Comparison of ENCODE assay signal across 26 cellular contexts in the genomic region with DNA sequence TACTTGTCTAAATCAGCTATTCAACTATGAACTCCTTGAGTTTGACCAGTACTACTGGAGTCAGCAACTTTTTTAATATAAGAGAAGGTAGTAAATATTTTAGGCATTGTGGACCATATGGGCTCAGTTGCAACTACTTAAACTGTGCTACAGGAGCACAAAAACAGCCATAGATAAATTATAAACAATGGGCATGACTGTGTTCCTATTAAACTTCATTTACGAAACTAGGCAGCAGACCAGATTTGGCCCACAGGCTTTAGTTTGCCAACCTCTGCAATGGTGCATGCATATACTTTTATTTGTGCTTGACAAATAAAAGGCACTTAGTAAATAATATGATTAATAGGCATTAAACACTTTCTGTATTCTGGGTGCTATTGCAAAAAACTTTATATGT.
"Had no signal": no experiment of that assay in that cellular context is flagged by ENCODE, and none has a peak within 500 bp of the region (broad histone marks: within the 10 kb centered on the region; RNA-seq: fewer than 3 reads in every experiment).

No MANE protein-coding gene starts in this region.

- DNase-seq: colonic mucosa; effector CD8-positive, alpha-beta T cell; endodermal cell; foreskin fibroblast; heart left ventricle; hippocampal formation; islet precursor cell; kidney glomerular epithelial cell; left colon; natural killer cell; pancreas; right lobe of liver; small intestine; stimulated activated CD4-positive, alpha-beta T cell treated with anti-CD3 and anti-CD28 coated beads, Interleukin-15, amount 100 ng/mL, for 24 hours; stimulated activated CD4-positive, alpha-beta T cell treated with anti-CD3 and anti-CD28 coated beads, Interleukin-2, amount 100 ng/mL, for 48 hours; stimulated activated CD8-positive, alpha-beta memory T cell treated with anti-CD3 and anti-CD28 coated beads, Interleukin-4, amount 100 ng/mL, for 48 hours; stimulated activated naive CD4-positive, alpha-beta T cell; stimulated activated naive CD8-positive, alpha-beta T cell treated with anti-CD3 and anti-CD28 coated beads, Interleukin-15, amount 100 ng/mL, for 72 hours; thyroid gland; trophoblast cell had no signal

- H3K4me1 ChIP-seq: colonic mucosa had no signal

- H3K4me3 ChIP-seq: colonic mucosa, gastroesophageal sphincter, heart left ventricle, lung, pancreas, right lobe of liver, thyroid gland, vagina had no signal

- H3K27ac ChIP-seq: colonic mucosa, epithelial cell of prostate, gastroesophageal sphincter, neutrophil, pancreas, right lobe of liver, thyroid gland, vagina had no signal

- H3K27me3 ChIP-seq: colonic mucosa, gastroesophageal sphincter, heart left ventricle, neutrophil, pancreas, right lobe of liver, thyroid gland, vagina had no signal

- ATAC-seq: esophagus mucosa; gastroesophageal sphincter; left colon; natural killer cell; right lobe of liver; stimulated activated naive CD8-positive, alpha-beta T cell treated with anti-CD3 and anti-CD28 coated beads, Interleukin-15, amount 100 ng/mL, for 72 hours had no signal

- H3K9me3 ChIP-seq: colonic mucosa, gastroesophageal sphincter, heart left ventricle, neutrophil, pancreas, right lobe of liver, thyroid gland, vagina had no signal

- H3K36me3 ChIP-seq: colonic mucosa, gastroesophageal sphincter, heart left ventricle, neutrophil, pancreas, right lobe of liver, thyroid gland, vagina had no signal
